ENCODE assay signal across 1 cellular context in the genomic region with DNA sequence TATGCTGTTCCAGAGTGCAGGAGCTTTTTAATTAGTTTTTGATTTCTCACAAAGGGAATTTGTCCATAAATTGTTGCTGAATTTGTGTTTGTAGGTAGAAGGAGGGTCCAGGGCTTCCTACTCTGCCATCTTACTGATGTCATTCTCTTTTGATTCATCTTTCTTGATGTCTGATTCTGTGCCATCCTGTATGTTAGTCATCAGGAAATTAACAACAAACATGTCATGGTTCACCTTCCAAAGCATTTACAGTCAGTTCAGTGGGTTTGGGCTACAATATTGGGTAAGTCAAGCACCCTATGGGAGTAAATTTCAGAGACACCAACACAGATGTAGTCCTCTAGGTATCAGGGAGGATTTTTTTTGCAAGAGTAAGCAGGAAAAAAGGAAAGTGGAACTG.
TF ChIP-seq lines count a peak whose summit lies in the region.

No MANE protein-coding gene starts in this region.

TF ChIP-seq in HCT116, 20 proteins besides CTCF, POLR2A, EP300 and RAD21 (continued from another document):
- TF ChIP-seq, protein P1, sequence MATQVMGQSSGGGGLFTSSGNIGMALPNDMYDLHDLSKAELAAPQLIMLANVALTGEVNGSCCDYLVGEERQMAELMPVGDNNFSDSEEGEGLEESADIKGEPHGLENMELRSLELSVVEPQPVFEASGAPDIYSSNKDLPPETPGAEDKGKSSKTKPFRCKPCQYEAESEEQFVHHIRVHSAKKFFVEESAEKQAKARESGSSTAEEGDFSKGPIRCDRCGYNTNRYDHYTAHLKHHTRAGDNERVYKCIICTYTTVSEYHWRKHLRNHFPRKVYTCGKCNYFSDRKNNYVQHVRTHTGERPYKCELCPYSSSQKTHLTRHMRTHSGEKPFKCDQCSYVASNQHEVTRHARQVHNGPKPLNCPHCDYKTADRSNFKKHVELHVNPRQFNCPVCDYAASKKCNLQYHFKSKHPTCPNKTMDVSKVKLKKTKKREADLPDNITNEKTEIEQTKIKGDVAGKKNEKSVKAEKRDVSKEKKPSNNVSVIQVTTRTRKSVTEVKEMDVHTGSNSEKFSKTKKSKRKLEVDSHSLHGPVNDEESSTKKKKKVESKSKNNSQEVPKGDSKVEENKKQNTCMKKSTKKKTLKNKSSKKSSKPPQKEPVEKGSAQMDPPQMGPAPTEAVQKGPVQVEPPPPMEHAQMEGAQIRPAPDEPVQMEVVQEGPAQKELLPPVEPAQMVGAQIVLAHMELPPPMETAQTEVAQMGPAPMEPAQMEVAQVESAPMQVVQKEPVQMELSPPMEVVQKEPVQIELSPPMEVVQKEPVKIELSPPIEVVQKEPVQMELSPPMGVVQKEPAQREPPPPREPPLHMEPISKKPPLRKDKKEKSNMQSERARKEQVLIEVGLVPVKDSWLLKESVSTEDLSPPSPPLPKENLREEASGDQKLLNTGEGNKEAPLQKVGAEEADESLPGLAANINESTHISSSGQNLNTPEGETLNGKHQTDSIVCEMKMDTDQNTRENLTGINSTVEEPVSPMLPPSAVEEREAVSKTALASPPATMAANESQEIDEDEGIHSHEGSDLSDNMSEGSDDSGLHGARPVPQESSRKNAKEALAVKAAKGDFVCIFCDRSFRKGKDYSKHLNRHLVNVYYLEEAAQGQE (IDR thresholded peaks at IDR 0.05; ENCODE audit: low read depth), result no peak
TF ChIP-seq in HCT116: peak in this region for 1.
